13 cellular contexts compared by ENCODE assay signal in genomic region chr11:35160902-35161585, GRCh38. TPM values are rescaled to one million over a fixed set of nuclear protein-coding genes. Genes with fewer than 3 reads are reported as not detected.
DNase-seq lines count a peak whose midpoint lies in the region; ATAC-seq and TF ChIP-seq lines count a peak whose summit lies in the region.
"Had no signal": no experiment of that assay in that cellular context is flagged by ENCODE, and none has a peak within 500 bp of the region (broad histone marks: within the 10 kb centered on the region; RNA-seq: fewer than 3 reads in every experiment).

No MANE protein-coding gene starts in this region.

- no peaks in the 10 kb centered on the region for H3K36me3 ChIP-seq in CD4-positive, alpha-beta memory T cell (ENCODE audit: insufficient read depth, low read length)
- peaks cover 11% of the 10 kb centered on the region; the same call in 1 of the 2 replicates for H3K36me3 ChIP-seq in MM.1S (replicated peaks; ENCODE audit: insufficient read depth, low read length)
- H3K36me3 ChIP-seq in hepatocyte (replicated peaks; ENCODE audit: insufficient read depth, low read depth): no peaks in the 10 kb centered on the region

- peaks cover 89 to 100% (median 96%) of the 10 kb centered on the region in 4 donors for H3K4me1 Mint-ChIP-seq in CD4-positive, alpha-beta memory T cell
- H3K4me1 Mint-ChIP-seq in activated naive CD8-positive, alpha-beta T cell treated with anti-CD3 and anti-CD28 coated beads for 36 hours: peaks cover 97% of the 10 kb centered on the region
- peaks cover 86 to 93% of the 10 kb centered on the region in 2 donors for H3K4me1 Mint-ChIP-seq in natural killer cell

- H3K79me2 ChIP-seq in MM.1S (ENCODE audit: low read length) (peaks cover 93% of the 10 kb centered on the region), hepatocyte (no peaks in the 10 kb centered on the region)

- H3K9me2 ChIP-seq in MM.1S (replicated peaks; ENCODE audit: insufficient read depth, low read length): no peaks in the 10 kb centered on the region
- H3K9me2 ChIP-seq in hepatocyte (replicated peaks; ENCODE audit: insufficient read depth): no peaks in the 10 kb centered on the region

- ATAC-seq in natural killer cell (no peak), GM19452 (IDR thresholded peaks at IDR 0.05; ENCODE audit: unreplicated experiment) (no peak)

- H3K4me3 ChIP-seq in CD4-positive, alpha-beta memory T cell (ENCODE audit: low read length in 2 of 2): no peak overlapping the region
- H3K4me3 ChIP-seq in MM.1S (ENCODE audit: low read length): no peak overlapping the region
- H3K4me3 ChIP-seq in hepatocyte: no peak overlapping the region

- H3K27ac Mint-ChIP-seq in CD4-positive, alpha-beta memory T cell: peak overlapping the region; percentile 93 to 100 (median 100)
- H3K27ac Mint-ChIP-seq in activated naive CD8-positive, alpha-beta T cell treated with anti-CD3 and anti-CD28 coated beads for 36 hours: peak overlapping the region; percentile 97
- peak overlapping the region; percentile 90 to 99 for H3K27ac Mint-ChIP-seq in natural killer cell

- H3K4me1 ChIP-seq in CD4-positive, alpha-beta memory T cell (ENCODE audit: insufficient read depth, low read length): peaks cover 98% of the 10 kb centered on the region
- H3K4me1 ChIP-seq in MM.1S (ENCODE audit: low read length) (peaks cover 70% of the 10 kb centered on the region), hepatocyte (ENCODE audit: insufficient read depth) (peaks cover 23% of the 10 kb centered on the region)

- H3K9me3 Mint-ChIP-seq in CD4-positive, alpha-beta memory T cell: peaks cover 0 to 1% (median 0%) of the 10 kb centered on the region in 8 donors
- no peaks in the 10 kb centered on the region for H3K9me3 Mint-ChIP-seq in activated naive CD8-positive, alpha-beta T cell treated with anti-CD3 and anti-CD28 coated beads for 36 hours
- no peaks in the 10 kb centered on the region for H3K9me3 Mint-ChIP-seq in natural killer cell

- WGBS in hepatocyte (ENCODE audit: low lambda C conversion rate, missing lambda C conversion rate): 93% methylated on average over 3 of the region's 3 CpGs

- peaks cover 43% of the 10 kb centered on the region for H3F3A ChIP-seq in MM.1S (ENCODE audit: insufficient read depth, low read length)

- peaks cover 37 to 89% of the 10 kb centered on the region in 2 donors for H3K36me3 Mint-ChIP-seq in CD4-positive, alpha-beta memory T cell
- peaks cover 80% of the 10 kb centered on the region for H3K36me3 Mint-ChIP-seq in activated naive CD8-positive, alpha-beta T cell treated with anti-CD3 and anti-CD28 coated beads for 36 hours
- H3K36me3 Mint-ChIP-seq in natural killer cell: no peaks in the 10 kb centered on the region

- H3K27ac ChIP-seq in CD4-positive, alpha-beta memory T cell (ENCODE audit: low read depth, low read length): peak overlapping the region; percentile 96
- H3K27ac ChIP-seq in MM.1S (ENCODE audit: low read length) (peak overlapping the region; percentile 98; the same call in 1 of the 2 replicates), hepatocyte (no peak overlapping the region)

- intact Hi-C loops in CD4-positive, alpha-beta memory T cell (cut with micrococcal nuclease): loop anchor here (1.0 to 5.0 kb wide), 3 partner anchors 13 to 146 kb away; no protein-coding TSS in a partner anchor
- intact Hi-C loops in natural killer cell (cut with micrococcal nuclease): no loop called here

- POLR2A ChIA-PET in CD4-positive, alpha-beta memory T cell (lab: Charles Lee; ENCODE audit: partially characterized antibody): interaction anchor here (1.6 to 31.9 kb wide), 7 partner anchors 16 to 122 kb away, joined by 4 to 1106 read pairs (median 9); partner anchors contain the start of gene CD44

- CTCF ChIA-PET in CD4-positive, alpha-beta memory T cell (lab: Charles Lee; ENCODE audit: partially characterized antibody): interaction anchor here (2.5 to 11.8 kb wide), 6 partner anchors 13 to 159 kb away, joined by 10 to 151 read pairs (median 68); partner anchors contain the start of gene CD44

- DNase-seq in CD4-positive, alpha-beta memory T cell: no peak
- DNase-seq in MM.1S: no peak
- no peak for DNase-seq in activated naive CD8-positive, alpha-beta T cell treated with anti-CD3 and anti-CD28 coated beads for 36 hours
- DNase-seq in natural killer cell: no peak
- no peak for DNase-seq in NCI-H1048 (lab: John Stamatoyannopoulos, UW)
- no peak for DNase-seq in hepatocyte (ENCODE audit: low spot score)
- no peak for DNase-seq in stimulated activated CD4-positive, alpha-beta T cell treated with anti-CD3 and anti-CD28 coated beads, Interleukin-15, amount 100 ng/mL, for 24 hours
- DNase-seq: activated CD4-positive, alpha-beta T cell treated with anti-CD3 and anti-CD28 coated beads for 48 hours; amygdala; DMS153; KBM-7; SHP77 treated with DMSO at 0.1 percent for 48 hours had no signal

- H3K4me3 Mint-ChIP-seq in CD4-positive, alpha-beta memory T cell: peak overlapping the region; percentile 40 to 87 (median 64)
- H3K4me3 Mint-ChIP-seq in activated naive CD8-positive, alpha-beta T cell treated with anti-CD3 and anti-CD28 coated beads for 36 hours: peak overlapping the region; percentile 54
- H3K4me3 Mint-ChIP-seq in natural killer cell: peak overlapping the region; percentile 31

- H4K20me1 ChIP-seq in MM.1S (ENCODE audit: insufficient read depth, low read length) (0 out of 2 replicates have a peak, but pooled peaks cover 8% of the 10 kb centered on the region), hepatocyte (ENCODE audit: insufficient read depth, poor library complexity, severe bottlenecking) (no peaks in the 10 kb centered on the region)

- H2AFZ ChIP-seq in MM.1S (ENCODE audit: low read length): no peak overlapping the region
- no peak overlapping the region for H2AFZ ChIP-seq in hepatocyte

- H3K9me3 ChIP-seq in CD4-positive, alpha-beta memory T cell (ENCODE audit: control insufficient read depth in 1 of 2, low read length in 2 of 2): no peaks in the 10 kb centered on the region
- H3K9me3 ChIP-seq in MM.1S (replicated peaks; ENCODE audit: insufficient read depth, low read length): no peaks in the 10 kb centered on the region
- no peaks in the 10 kb centered on the region for H3K9me3 ChIP-seq in hepatocyte (ENCODE audit: low read depth)

- TF ChIP-seq CTCF in MM.1S (IDR thresholded peaks at IDR 0.05; ENCODE audit: low read length): no peak
- TF ChIP-seq CTCF in natural killer cell (IDR thresholded peaks at IDR 0.05): no peak
- no peak for TF ChIP-seq CTCF in hepatocyte (IDR thresholded peaks at IDR 0.05; ENCODE audit: poor library complexity)

- no peak overlapping the region for H3K9ac ChIP-seq in MM.1S (ENCODE audit: low read length)

- H3K27me3 Mint-ChIP-seq in CD4-positive, alpha-beta memory T cell: no peaks in the 10 kb centered on the region
- no peaks in the 10 kb centered on the region for H3K27me3 Mint-ChIP-seq in activated naive CD8-positive, alpha-beta T cell treated with anti-CD3 and anti-CD28 coated beads for 36 hours
- no peaks in the 10 kb centered on the region for H3K27me3 Mint-ChIP-seq in natural killer cell (ENCODE audit: low read depth in 2 of 2)

- no peaks in the 10 kb centered on the region for H3K27me3 ChIP-seq in CD4-positive, alpha-beta memory T cell (ENCODE audit: insufficient read depth, low read length)
- no peaks in the 10 kb centered on the region for H3K27me3 ChIP-seq in MM.1S (replicated peaks; ENCODE audit: insufficient read depth, low read length)
- no peaks in the 10 kb centered on the region for H3K27me3 ChIP-seq in hepatocyte

- H3K4me2 ChIP-seq in MM.1S (ENCODE audit: low read depth, low read length): no peak overlapping the region
- no peak overlapping the region for H3K4me2 ChIP-seq in hepatocyte

RNA-seq across cellular contexts. Expression of gene CD44, which starts 22.1 kb away (rescaled TPM):
- total RNA-seq in CD4-positive, alpha-beta memory T cell: 100 to 1,000 TPM; 808 to 809 TPM
- 100 to 1,000 TPM; 390 to 554 TPM for polyA plus RNA-seq in CD4-positive, alpha-beta memory T cell
- total RNA-seq in activated naive CD8-positive, alpha-beta T cell treated with anti-CD3 and anti-CD28 coated beads for 36 hours: 100 to 1,000 TPM; 380 to 428 TPM
- total RNA-seq in natural killer cell (100 to 1,000 TPM; 354 to 638 (median 490) TPM), hepatocyte (17.5 and 23.4 TPM in 2 replicates)
- polyA plus RNA-seq in hepatocyte: 13.7 and 29.5 TPM in 2 replicates

Comparison
In these comparisons a context has a peak if more than half of its experiments do, and no peak if none do; other contexts are left out.
1. RNA of gene CD44, which starts 22.1 kb away (total RNA-seq): 808 to 809 TPM in CD4-positive, alpha-beta memory T cell, 354 to 638 TPM in natural killer cell and 380 to 428 TPM in activated naive CD8-positive, alpha-beta T cell treated with anti-CD3 and anti-CD28 coated beads for 36 hours; 17.5 to 23.4 TPM in hepatocyte; every median in the first group is over 10 times any median in the second.
2. Peak in every context shown above with its lines, with median percentiles within 50 percentile points of each other: H3K27ac Mint-ChIP-seq and H3K4me3 Mint-ChIP-seq.